In the genomic region with DNA sequence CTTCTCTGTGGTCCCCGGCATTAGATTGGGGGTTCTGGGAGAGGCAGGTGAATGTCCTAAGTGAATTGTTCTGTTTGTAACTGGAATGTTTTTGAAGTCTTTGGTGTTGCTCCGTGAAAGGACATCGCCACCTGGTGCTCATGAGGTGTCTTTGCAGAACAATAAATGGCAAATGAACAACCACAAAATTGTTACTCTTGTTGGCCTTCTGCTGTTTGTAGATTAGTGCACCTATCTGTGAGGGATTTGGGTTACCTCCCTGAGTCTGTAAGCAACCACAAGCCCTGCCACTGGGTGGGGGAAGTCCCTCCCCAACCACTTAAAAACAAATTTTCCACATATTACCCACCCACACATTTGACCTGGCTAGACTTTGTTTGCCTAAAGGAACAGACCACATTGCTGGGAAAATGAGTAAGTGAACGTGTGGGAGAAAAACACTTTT, we compare ENCODE assay signal across 8 cellular contexts. TPM values are rescaled to one million over a fixed set of nuclear protein-coding genes. Genes with fewer than 3 reads are reported as not detected.
DNase-seq lines count a peak whose midpoint lies in the region; ATAC-seq and TF ChIP-seq lines count a peak whose summit lies in the region.

No MANE protein-coding gene starts in this region.

- TF ChIP-seq CTCF in SU-DHL-6 (IDR thresholded peaks at IDR 0.05; ENCODE audit: insufficient read depth, low read length, poor library complexity, severe bottlenecking) (peak; percentile 63), liver (IDR thresholded peaks at IDR 0.05; ENCODE audit: low read depth, low read length, missing input control) (peak; percentile 74)

- no peaks in the 10 kb centered on the region for H3K9me3 Mint-ChIP-seq in stimulated activated memory B cell treated with anti-CD40 and anti-IgM and Interleukin-4, amounts not matched to agents 10 μg/mL and 1 μg/mL and 100 μg/mL, for 72 hours

- ATAC-seq in GM21786 (IDR thresholded peaks at IDR 0.05; ENCODE audit: unreplicated experiment), result peak; percentile 70
- peak; percentile 85 for ATAC-seq in stimulated activated memory B cell treated with anti-CD40 and anti-IgM and Interleukin-4, amounts not matched to agents 10 μg/mL and 1 μg/mL and 100 μg/mL, for 72 hours

- H3K36me3 ChIP-seq in SU-DHL-6 (ENCODE audit: low read length) (no peaks in the 10 kb centered on the region), liver (ENCODE audit: control insufficient read depth in 4 of 4, insufficient read depth in 3 of 4, low read depth in 1 of 4, low read length in 3 of 4) (peaks cover 0 to 28% (median 21%) of the 10 kb centered on the region in 4 donors)

- peak overlapping the region; percentile 25 for H3K4me2 ChIP-seq in SU-DHL-6 (ENCODE audit: low read depth, low read length, poor library complexity, severe bottlenecking)

- H3K4me3 ChIP-seq in SU-DHL-6 (ENCODE audit: insufficient read depth, low read length, poor library complexity, severe bottlenecking) (no peak overlapping the region), liver (ENCODE audit: low read depth in 1 of 3, low read length in 3 of 3) (no peak overlapping the region)

- H3K9me2 ChIP-seq in SU-DHL-6 (replicated peaks; ENCODE audit: insufficient read depth, low read length), result no peaks in the 10 kb centered on the region

- no peaks in the 10 kb centered on the region for H4K20me1 ChIP-seq in SU-DHL-6 (ENCODE audit: low read depth, low read length)

- WGBS in liver, result 4% methylated on average over 4 of the region's 4 CpGs

- no peak overlapping the region for H2AFZ ChIP-seq in SU-DHL-6 (ENCODE audit: low read depth, low read length, severe bottlenecking)

- H3K79me2 ChIP-seq in SU-DHL-6 (ENCODE audit: insufficient read depth, low read length), result no peaks in the 10 kb centered on the region

- peaks cover 16% of the 10 kb centered on the region for H3K36me3 Mint-ChIP-seq in stimulated activated memory B cell treated with anti-CD40 and anti-IgM and Interleukin-4, amounts not matched to agents 10 μg/mL and 1 μg/mL and 100 μg/mL, for 72 hours

- H3K4me3 Mint-ChIP-seq in stimulated activated memory B cell treated with anti-CD40 and anti-IgM and Interleukin-4, amounts not matched to agents 10 μg/mL and 1 μg/mL and 100 μg/mL, for 72 hours, result peak overlapping the region; percentile 93

- H3K27me3 Mint-ChIP-seq in stimulated activated memory B cell treated with anti-CD40 and anti-IgM and Interleukin-4, amounts not matched to agents 10 μg/mL and 1 μg/mL and 100 μg/mL, for 72 hours, result no peaks in the 10 kb centered on the region

- H3K27me3 ChIP-seq in SU-DHL-6 (ENCODE audit: low read length), result no peaks in the 10 kb centered on the region
- no peaks in the 10 kb centered on the region for H3K27me3 ChIP-seq in liver (ENCODE audit: control insufficient read depth in 4 of 4, insufficient read depth in 4 of 4, low read length in 3 of 4)

- H3K9ac ChIP-seq in SU-DHL-6 (ENCODE audit: low read length) (no peak overlapping the region), liver (ENCODE audit: low read depth in 1 of 2, low read length in 2 of 2) (peak overlapping the region; percentile 13 to 50)

- peak; percentile 11 for DNase-seq in NCI-H2107 treated with DMSO at 0.1 percent for 48 hours (lab: John Stamatoyannopoulos, UW; ENCODE audit: unreplicated experiment)
- DNase-seq in NCI-H2107 (lab: John Stamatoyannopoulos, UW), result no peak
- DNase-seq in KG1 (lab: John Stamatoyannopoulos, UW), result peak; percentile 36
- peak; percentile 61 for DNase-seq in cerebellar cortex (ENCODE audit: low spot score)

- H3K4me1 Mint-ChIP-seq in stimulated activated memory B cell treated with anti-CD40 and anti-IgM and Interleukin-4, amounts not matched to agents 10 μg/mL and 1 μg/mL and 100 μg/mL, for 72 hours, result peaks cover 93% of the 10 kb centered on the region

- peak overlapping the region; percentile 92 for H3K27ac Mint-ChIP-seq in stimulated activated memory B cell treated with anti-CD40 and anti-IgM and Interleukin-4, amounts not matched to agents 10 μg/mL and 1 μg/mL and 100 μg/mL, for 72 hours

- peak overlapping the region; percentile 30; the same call in 1 of the 2 replicates for H3K27ac ChIP-seq in SU-DHL-6 (ENCODE audit: low read depth, low read length)
- H3K27ac ChIP-seq in liver (ENCODE audit: low read depth in 1 of 2, low read length in 2 of 2), result peak overlapping the region; percentile 22 to 62

- TF ChIP-seq RAD21 in liver (IDR thresholded peaks at IDR 0.05), result peak; percentile 87 to 89

- no peaks in the 10 kb centered on the region for H3K9me3 ChIP-seq in SU-DHL-6 (ENCODE audit: insufficient read depth, low read length)
- no peaks in the 10 kb centered on the region for H3K9me3 ChIP-seq in liver (ENCODE audit: control insufficient read depth in 4 of 4, low read length in 3 of 4)

- H3F3A ChIP-seq in SU-DHL-6 (ENCODE audit: insufficient read depth), result 0 out of 2 replicates have a peak, but pooled peaks cover 5% of the 10 kb centered on the region

- peaks cover 2 to 16% (median 7%) of the 10 kb centered on the region in 4 donors for H3K4me1 ChIP-seq in liver (ENCODE audit: control insufficient read depth in 4 of 4, insufficient read depth in 4 of 4, low read length in 3 of 4)

TF ChIP-seq in liver, 16 proteins besides CTCF, POLR2A, EP300 and RAD21:
- TF ChIP-seq, protein P1, sequence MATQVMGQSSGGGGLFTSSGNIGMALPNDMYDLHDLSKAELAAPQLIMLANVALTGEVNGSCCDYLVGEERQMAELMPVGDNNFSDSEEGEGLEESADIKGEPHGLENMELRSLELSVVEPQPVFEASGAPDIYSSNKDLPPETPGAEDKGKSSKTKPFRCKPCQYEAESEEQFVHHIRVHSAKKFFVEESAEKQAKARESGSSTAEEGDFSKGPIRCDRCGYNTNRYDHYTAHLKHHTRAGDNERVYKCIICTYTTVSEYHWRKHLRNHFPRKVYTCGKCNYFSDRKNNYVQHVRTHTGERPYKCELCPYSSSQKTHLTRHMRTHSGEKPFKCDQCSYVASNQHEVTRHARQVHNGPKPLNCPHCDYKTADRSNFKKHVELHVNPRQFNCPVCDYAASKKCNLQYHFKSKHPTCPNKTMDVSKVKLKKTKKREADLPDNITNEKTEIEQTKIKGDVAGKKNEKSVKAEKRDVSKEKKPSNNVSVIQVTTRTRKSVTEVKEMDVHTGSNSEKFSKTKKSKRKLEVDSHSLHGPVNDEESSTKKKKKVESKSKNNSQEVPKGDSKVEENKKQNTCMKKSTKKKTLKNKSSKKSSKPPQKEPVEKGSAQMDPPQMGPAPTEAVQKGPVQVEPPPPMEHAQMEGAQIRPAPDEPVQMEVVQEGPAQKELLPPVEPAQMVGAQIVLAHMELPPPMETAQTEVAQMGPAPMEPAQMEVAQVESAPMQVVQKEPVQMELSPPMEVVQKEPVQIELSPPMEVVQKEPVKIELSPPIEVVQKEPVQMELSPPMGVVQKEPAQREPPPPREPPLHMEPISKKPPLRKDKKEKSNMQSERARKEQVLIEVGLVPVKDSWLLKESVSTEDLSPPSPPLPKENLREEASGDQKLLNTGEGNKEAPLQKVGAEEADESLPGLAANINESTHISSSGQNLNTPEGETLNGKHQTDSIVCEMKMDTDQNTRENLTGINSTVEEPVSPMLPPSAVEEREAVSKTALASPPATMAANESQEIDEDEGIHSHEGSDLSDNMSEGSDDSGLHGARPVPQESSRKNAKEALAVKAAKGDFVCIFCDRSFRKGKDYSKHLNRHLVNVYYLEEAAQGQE (IDR thresholded peaks at IDR 0.05), result no peak
- TF ChIP-seq, protein P2, sequence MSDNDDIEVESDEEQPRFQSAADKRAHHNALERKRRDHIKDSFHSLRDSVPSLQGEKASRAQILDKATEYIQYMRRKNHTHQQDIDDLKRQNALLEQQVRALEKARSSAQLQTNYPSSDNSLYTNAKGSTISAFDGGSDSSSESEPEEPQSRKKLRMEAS (IDR thresholded peaks at IDR 0.05), result peak; percentile 32
- TF ChIP-seq GABPA (IDR thresholded peaks at IDR 0.05 in 1 of 2, conservative IDR thresholded peaks at IDR 0.05 in 1 of 2) (no peak), HNF4G (IDR thresholded peaks at IDR 0.05) (no peak), RXRA (IDR thresholded peaks at IDR 0.05) (peak; percentile 27 to 48), YY1 (IDR thresholded peaks at IDR 0.05) (peak; percentile 30), HNF4A (conservative IDR thresholded peaks at IDR 0.05) (peak in 1 of 2 donors; percentile 23), JUND (IDR thresholded peaks at IDR 0.05) (peak in 1 of 2 donors; percentile 31), NR2F2 (IDR thresholded peaks at IDR 0.05) (no peak), TAF1 (conservative IDR thresholded peaks at IDR 0.05) (no peak), EGR1 (IDR thresholded peaks at IDR 0.05; ENCODE audit: low read depth in 2 of 2) (peak; percentile 52 to 82), FOXA1 (IDR thresholded peaks at IDR 0.05) (peak; percentile 32), FOXA2 (IDR thresholded peaks at IDR 0.05) (no peak), SP1 (IDR thresholded peaks at IDR 0.05) (peak; percentile 10)
- TF ChIP-seq, protein P3, sequence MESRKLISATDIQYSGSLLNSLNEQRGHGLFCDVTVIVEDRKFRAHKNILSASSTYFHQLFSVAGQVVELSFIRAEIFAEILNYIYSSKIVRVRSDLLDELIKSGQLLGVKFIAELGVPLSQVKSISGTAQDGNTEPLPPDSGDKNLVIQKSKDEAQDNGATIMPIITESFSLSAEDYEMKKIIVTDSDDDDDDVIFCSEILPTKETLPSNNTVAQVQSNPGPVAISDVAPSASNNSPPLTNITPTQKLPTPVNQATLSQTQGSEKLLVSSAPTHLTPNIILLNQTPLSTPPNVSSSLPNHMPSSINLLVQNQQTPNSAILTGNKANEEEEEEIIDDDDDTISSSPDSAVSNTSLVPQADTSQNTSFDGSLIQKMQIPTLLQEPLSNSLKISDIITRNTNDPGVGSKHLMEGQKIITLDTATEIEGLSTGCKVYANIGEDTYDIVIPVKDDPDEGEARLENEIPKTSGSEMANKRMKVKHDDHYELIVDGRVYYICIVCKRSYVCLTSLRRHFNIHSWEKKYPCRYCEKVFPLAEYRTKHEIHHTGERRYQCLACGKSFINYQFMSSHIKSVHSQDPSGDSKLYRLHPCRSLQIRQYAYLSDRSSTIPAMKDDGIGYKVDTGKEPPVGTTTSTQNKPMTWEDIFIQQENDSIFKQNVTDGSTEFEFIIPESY (IDR thresholded peaks at IDR 0.05), result no peak
- TF ChIP-seq, protein P4, sequence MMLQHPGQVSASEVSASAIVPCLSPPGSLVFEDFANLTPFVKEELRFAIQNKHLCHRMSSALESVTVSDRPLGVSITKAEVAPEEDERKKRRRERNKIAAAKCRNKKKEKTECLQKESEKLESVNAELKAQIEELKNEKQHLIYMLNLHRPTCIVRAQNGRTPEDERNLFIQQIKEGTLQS (IDR thresholded peaks at IDR 0.05), result no peak

RNA-seq across cellular contexts. Expression of a gene that starts 4.7 kb away (rescaled TPM):
- total RNA-seq in liver, result 10 to 100 TPM; 21.1 to 27.2 TPM
- polyA plus RNA-seq in liver, result 10 to 100 TPM in 1 of 2 donors, 1 to 10 TPM in 1; 3.2 to 12.8 TPM

RNA-seq across cellular contexts. Expression of a gene that starts 36.1 kb away (rescaled TPM):
- total RNA-seq in liver, result 10 to 100 TPM; 10.6 to 21.4 TPM
- 10 to 100 TPM in 1 of 2 donors, 1 to 10 TPM in 1; 7.5 to 17.9 TPM for polyA plus RNA-seq in liver
